Comparison of ENCODE assay signal across 11 cellular contexts in the genomic region with DNA sequence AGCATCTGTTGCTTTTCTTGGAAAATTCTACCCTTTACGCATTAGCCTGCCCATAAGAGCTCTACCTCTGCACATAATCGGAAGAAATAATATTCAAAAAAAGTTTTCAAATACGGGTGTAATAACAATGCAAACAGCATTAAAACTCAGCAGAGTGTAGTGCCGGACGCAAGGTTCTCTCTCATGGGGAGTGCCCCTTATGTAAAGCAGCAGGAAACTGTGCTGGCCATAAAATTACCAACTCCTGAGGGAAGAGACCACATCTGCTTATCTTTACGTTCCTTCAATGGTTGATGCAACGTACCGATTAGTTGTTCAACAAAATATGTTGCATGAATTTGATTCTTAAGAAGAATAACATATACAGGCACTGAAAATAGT.
DNase-seq lines count a peak whose midpoint lies in the region; ATAC-seq, FAIRE-seq and TF ChIP-seq lines count a peak whose summit lies in the region.
"Had no signal": no experiment of that assay in that cellular context is flagged by ENCODE, and none has a peak within 500 bp of the region (broad histone marks: within the 10 kb centered on the region; RNA-seq: fewer than 3 reads in every experiment).

No MANE protein-coding gene starts in this region.

- BruUV-seq in endothelial cell of umbilical vein (replicated peaks; lab: Mats Ljungman, UMichigan): no TSS peak

- H3K9me1 ChIP-seq in endothelial cell of umbilical vein (replicated peaks; ENCODE audit: control insufficient read depth, extremely low read depth, insufficient read depth, low read length): no peaks in the 10 kb centered on the region

- H3K9me3 ChIP-seq in endothelial cell of umbilical vein (replicated peaks; ENCODE audit: control insufficient read depth, insufficient read depth, low read length): no peaks in the 10 kb centered on the region

- DNase-seq in GM13977 (ENCODE audit: low spot score): peak; percentile 53
- peak; percentile 52 for DNase-seq in endothelial cell of umbilical vein (ENCODE audit: low read depth, low spot score)
- no peak for DNase-seq in kidney glomerular epithelial cell (lab: John Stamatoyannopoulos, UW)
- no peak for DNase-seq in activated CD8-positive, alpha-beta memory T cell treated with anti-CD3 and anti-CD28 coated beads, Interleukin-2, amount 10 ng/mL, durations not matched to agents 7 days and 5 days
- DNase-seq in GM19238 (ENCODE audit: insufficient read length, low spot score): no peak
- DNase-seq in HK-2 (ENCODE audit: unreplicated experiment): no peak
- DNase-seq: heart right ventricle, posterior cingulate gyrus had no signal

- H4K20me1 ChIP-seq in endothelial cell of umbilical vein (replicated peaks; ENCODE audit: control insufficient read depth, extremely low read depth, insufficient read depth, low read length): no peaks in the 10 kb centered on the region

- peaks cover 50% of the 10 kb centered on the region for H3K27me3 Mint-ChIP-seq in activated CD8-positive, alpha-beta memory T cell treated with anti-CD3 and anti-CD28 coated beads, Interleukin-2, amount 10 ng/mL, durations not matched to agents 7 days and 5 days

- peaks cover 13% of the 10 kb centered on the region for H3K4me1 ChIP-seq in endothelial cell of umbilical vein (ENCODE audit: control insufficient read depth, extremely low read depth, insufficient read depth, low read length)

- H3K79me2 ChIP-seq in endothelial cell of umbilical vein (ENCODE audit: control insufficient read depth, insufficient read depth, low read length): no peaks in the 10 kb centered on the region

- H3K9me3 Mint-ChIP-seq in activated CD8-positive, alpha-beta memory T cell treated with anti-CD3 and anti-CD28 coated beads, Interleukin-2, amount 10 ng/mL, durations not matched to agents 7 days and 5 days (ENCODE audit: low read depth): no peaks in the 10 kb centered on the region
- H3K9me3 Mint-ChIP-seq: T-helper 1 cell treated with Interleukin-12 subunit alpha and Interleukin-12 subunit beta and Interleukin-4 antibody, amounts not matched to agents 30 μg/mL and 1 μg/mL, for 36 hours had no signal

- no peak overlapping the region for H2AFZ ChIP-seq in endothelial cell of umbilical vein (ENCODE audit: low read depth, low read length)

- in situ Hi-C loops in GM13977 (cut with MboI; ENCODE audit: low pct_unique_long_range_greater_than_20kb, low sequenced_read_pairs, unreplicated experiment): loop anchor here (25.0 kb wide), 1 partner anchor 632 kb away; the partner anchor contains the start of gene PLXNC1

- no peaks in the 10 kb centered on the region for H3K36me3 Mint-ChIP-seq in activated CD8-positive, alpha-beta memory T cell treated with anti-CD3 and anti-CD28 coated beads, Interleukin-2, amount 10 ng/mL, durations not matched to agents 7 days and 5 days

- no peak for FAIRE-seq in endothelial cell of umbilical vein (lab: Jason Lieb, UNC)

- peak; percentile 93 for ATAC-seq in GM21447 (IDR thresholded peaks at IDR 0.05; ENCODE audit: unreplicated experiment)
- ATAC-seq in HG03342 (IDR thresholded peaks at IDR 0.05; ENCODE audit: unreplicated experiment): peak; percentile 81
- no peak for ATAC-seq in activated CD8-positive, alpha-beta memory T cell treated with anti-CD3 and anti-CD28 coated beads, Interleukin-2, amount 10 ng/mL, durations not matched to agents 7 days and 5 days
- ATAC-seq: heart right ventricle had no signal

- H3K36me3 ChIP-seq in endothelial cell of umbilical vein (ENCODE audit: control insufficient read depth in 2 of 2, extremely low read depth in 1 of 2, insufficient read depth in 2 of 2, low read length in 2 of 2): no peaks in the 10 kb centered on the region
- H3K36me3 ChIP-seq: heart right ventricle had no signal

- no peak overlapping the region for H3K27ac Mint-ChIP-seq in activated CD8-positive, alpha-beta memory T cell treated with anti-CD3 and anti-CD28 coated beads, Interleukin-2, amount 10 ng/mL, durations not matched to agents 7 days and 5 days
- H3K27ac Mint-ChIP-seq: T-helper 1 cell treated with Interleukin-12 subunit alpha and Interleukin-12 subunit beta and Interleukin-4 antibody, amounts not matched to agents 30 μg/mL and 1 μg/mL, for 36 hours had no signal

- POLR2A ChIA-PET in endothelial cell of umbilical vein (lab: Charles Lee): no interaction called here

- dilution Hi-C loops in endothelial cell of umbilical vein (cut with MboI; ENCODE audit: extremely low pct_ligation_motif_present, low sequenced_read_pairs): no loop called here

- H3K4me2 ChIP-seq in endothelial cell of umbilical vein (ENCODE audit: insufficient read depth, low read length): no peak overlapping the region

- no peak overlapping the region for H3K27ac ChIP-seq in endothelial cell of umbilical vein (ENCODE audit: insufficient read depth, low read depth, low read length)
- H3K27ac ChIP-seq: heart right ventricle had no signal

- TF ChIP-seq CTCF in GM13977 (IDR thresholded peaks at IDR 0.05; ENCODE audit: extremely low read depth, insufficient read depth, missing control alignments): no peak
- TF ChIP-seq CTCF in endothelial cell of umbilical vein (IDR thresholded peaks at IDR 0.05; ENCODE audit: extremely low read depth in 1 of 2, insufficient read depth in 1 of 2, low read depth in 1 of 2, low read length in 2 of 2): no peak

- H3K9ac ChIP-seq in endothelial cell of umbilical vein (replicated peaks; ENCODE audit: extremely low read depth, insufficient read depth, low read length): no peak overlapping the region

- no peak overlapping the region for H3K4me3 ChIP-seq in endothelial cell of umbilical vein (replicated peaks in 1 of 3; ENCODE audit: insufficient read depth in 1 of 3, low read depth in 1 of 3, low read length in 3 of 3)
- H3K4me3 ChIP-seq: heart right ventricle had no signal

- CTCF ChIA-PET in endothelial cell of umbilical vein (lab: Charles Lee): interaction anchor here (0.8 to 1.2 kb wide), 2 partner anchors 55 to 165 kb away, joined by 3 read pairs; no protein-coding TSS in a partner anchor
- CTCF ChIA-PET in activated CD8-positive, alpha-beta memory T cell treated with anti-CD3 and anti-CD28 coated beads, Interleukin-2, amount 10 ng/mL, durations not matched to agents 7 days and 5 days (lab: Charles Lee): no interaction called here

- H3K4me3 Mint-ChIP-seq in activated CD8-positive, alpha-beta memory T cell treated with anti-CD3 and anti-CD28 coated beads, Interleukin-2, amount 10 ng/mL, durations not matched to agents 7 days and 5 days: no peak overlapping the region
- H3K4me3 Mint-ChIP-seq: T-helper 1 cell treated with Interleukin-12 subunit alpha and Interleukin-12 subunit beta and Interleukin-4 antibody, amounts not matched to agents 30 μg/mL and 1 μg/mL, for 36 hours had no signal

- TF ChIP-seq POLR2A in endothelial cell of umbilical vein (IDR thresholded peaks at IDR 0.05; ENCODE audit: low read depth, low read length): no peak

- intact Hi-C loops in endothelial cell of umbilical vein (cut with micrococcal nuclease): loop anchor here (2.0 kb wide), 1 partner anchor 564 kb away; no protein-coding TSS in a partner anchor

- no peaks in the 10 kb centered on the region for H3K27me3 ChIP-seq in endothelial cell of umbilical vein (ENCODE audit: control insufficient read depth in 2 of 2, insufficient read depth in 2 of 2, low read length in 2 of 2)

- peaks cover 2% of the 10 kb centered on the region for H3K4me1 Mint-ChIP-seq in activated CD8-positive, alpha-beta memory T cell treated with anti-CD3 and anti-CD28 coated beads, Interleukin-2, amount 10 ng/mL, durations not matched to agents 7 days and 5 days

TF ChIP-seq in endothelial cell of umbilical vein, 7 proteins besides CTCF, POLR2A, EP300 and RAD21:
- TF ChIP-seq JUN (IDR thresholded peaks at IDR 0.05; ENCODE audit: borderline replicate concordance, insufficient read depth, insufficient read length, low read depth) (no peak), GATA2 (IDR thresholded peaks at IDR 0.05; ENCODE audit: insufficient read depth, insufficient read length, low read depth, low read length) (no peak), POLR2AphosphoS5 (IDR thresholded peaks at IDR 0.05; ENCODE audit: insufficient read depth, low read depth, low read length) (no peak), FOS (IDR thresholded peaks at IDR 0.05; ENCODE audit: borderline replicate concordance, insufficient read depth, low read length) (no peak), MYC (IDR thresholded peaks at IDR 0.05; ENCODE audit: low read depth, low read length) (no peak), EZH2 (IDR thresholded peaks at IDR 0.05; ENCODE audit: borderline replicate concordance, low read depth, low read length, severe bottlenecking) (no peak)
- TF ChIP-seq, protein P1, sequence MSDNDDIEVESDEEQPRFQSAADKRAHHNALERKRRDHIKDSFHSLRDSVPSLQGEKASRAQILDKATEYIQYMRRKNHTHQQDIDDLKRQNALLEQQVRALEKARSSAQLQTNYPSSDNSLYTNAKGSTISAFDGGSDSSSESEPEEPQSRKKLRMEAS (IDR thresholded peaks at IDR 0.05; ENCODE audit: insufficient read depth, insufficient read length): no peak

Comparison
In these comparisons a context has a peak if more than half of its experiments do, and no peak if none do; other contexts are left out.
1. DNase-seq: peak in GM13977 (single experiment) and endothelial cell of umbilical vein (single experiment); none in kidney glomerular epithelial cell (single experiment), activated CD8-positive, alpha-beta memory T cell treated with anti-CD3 and anti-CD28 coated beads, Interleukin-2, amount 10 ng/mL, durations not matched to agents 7 days and 5 days (single experiment), GM19238 (single experiment) and HK-2 (single experiment).